ENCODE assay signal across 20 cellular contexts in genomic region chr5:40171971-40172370, GRCh38.
A peak's percentile ranks its signal among the peaks of the same experiment; 100 is the strongest.
DNase-seq lines count a peak whose midpoint lies in the region; ATAC-seq, FAIRE-seq and TF ChIP-seq lines count a peak whose summit lies in the region.
"Had no signal": no experiment of that assay in that cellular context is flagged by ENCODE, and none has a peak within 500 bp of the region (broad histone marks: within the 10 kb centered on the region; RNA-seq: fewer than 3 reads in every experiment).

No MANE protein-coding gene starts in this region.

- peaks cover 17% of the 10 kb centered on the region for H3K36me3 Mint-ChIP-seq in activated CD4-positive, alpha-beta T cell treated with anti-CD3 and anti-CD28 coated beads for 36 hours (ENCODE audit: low read depth)

- DNase-seq in HFF-Myc (ENCODE audit: extremely low read depth, low read depth) (peak; percentile 11), amniotic epithelial cell (ENCODE audit: low read depth) (peak; percentile 67), fibroblast of villous mesenchyme (ENCODE audit: low read depth) (peak; percentile 28), urothelium cell line (ENCODE audit: low spot score) (peak; percentile 31), globus pallidus (ENCODE audit: low spot score) (no peak)
- no peak for DNase-seq in activated CD4-positive, alpha-beta T cell treated with anti-CD3 and anti-CD28 coated beads for 36 hours
- DNase-seq: activated CD4-positive, alpha-beta T cell treated with anti-CD3 and anti-CD28 coated beads, Interleukin-2, amount 10 ng/mL, durations not matched to agents 7 days and 5 days; activated T-cell treated with anti-CD3 and anti-CD28 coated beads, Interleukin-2, amount 50 U/mL, for 1 hour; CD4-positive, alpha-beta memory T cell; kidney; mucosa of descending colon; NCI-H1092 treated with DMSO at 0.1 percent for 48 hours; nucleus accumbens; sigmoid colon; stimulated activated CD4-positive, alpha-beta T cell treated with anti-CD3 and anti-CD28 coated beads, Interleukin-4, amount 100 ng/mL, for 24 hours; T-helper 9 cell had no signal

- H3K4me1 Mint-ChIP-seq in activated CD4-positive, alpha-beta T cell treated with anti-CD3 and anti-CD28 coated beads for 36 hours = peaks cover 13% of the 10 kb centered on the region
- H3K4me1 Mint-ChIP-seq: activated CD4-positive, alpha-beta T cell treated with anti-CD3 and anti-CD28 coated beads, Interleukin-2, amount 10 ng/mL, durations not matched to agents 7 days and 5 days; CD4-positive, alpha-beta memory T cell had no signal

- no peak for FAIRE-seq in urothelium cell line (lab: Jason Lieb, UNC)
- FAIRE-seq: kidney had no signal

- POLR2A ChIA-PET in activated CD4-positive, alpha-beta T cell treated with anti-CD3 and anti-CD28 coated beads for 36 hours (lab: Charles Lee) = no interaction called here

- no peak overlapping the region for H3K4me3 Mint-ChIP-seq in activated CD4-positive, alpha-beta T cell treated with anti-CD3 and anti-CD28 coated beads for 36 hours
- H3K4me3 Mint-ChIP-seq: activated CD4-positive, alpha-beta T cell treated with anti-CD3 and anti-CD28 coated beads, Interleukin-2, amount 10 ng/mL, durations not matched to agents 7 days and 5 days; activated naive CD8-positive, alpha-beta T cell; CD4-positive, alpha-beta memory T cell had no signal

- H3K27ac Mint-ChIP-seq in activated CD4-positive, alpha-beta T cell treated with anti-CD3 and anti-CD28 coated beads for 36 hours = no peak overlapping the region
- H3K27ac Mint-ChIP-seq: activated CD4-positive, alpha-beta T cell treated with anti-CD3 and anti-CD28 coated beads, Interleukin-2, amount 10 ng/mL, durations not matched to agents 7 days and 5 days; activated naive CD8-positive, alpha-beta T cell; CD4-positive, alpha-beta memory T cell had no signal

- CTCF ChIA-PET in activated CD4-positive, alpha-beta T cell treated with anti-CD3 and anti-CD28 coated beads for 36 hours (lab: Charles Lee) = no interaction called here

- no peak for TF ChIP-seq CTCF in HFF-Myc (IDR thresholded peaks at IDR 0.05; ENCODE audit: low read depth, low read length, missing control alignments)
- no peak for TF ChIP-seq CTCF in fibroblast of villous mesenchyme (IDR thresholded peaks at IDR 0.05; ENCODE audit: insufficient read depth, low read depth, low read length)

- ATAC-seq in activated CD4-positive, alpha-beta T cell treated with anti-CD3 and anti-CD28 coated beads for 36 hours = no peak
- no peak for ATAC-seq in HG02981 (IDR thresholded peaks at IDR 0.05; ENCODE audit: unreplicated experiment)

- H3K4me3 ChIP-seq in HFF-Myc (replicated peaks; ENCODE audit: low read depth, low read length) (no peak overlapping the region), fibroblast of villous mesenchyme (ENCODE audit: low read depth, low read length) (no peak overlapping the region)
- H3K4me3 ChIP-seq: mucosa of descending colon, sigmoid colon, SJSA1, tibial nerve had no signal

- H3K9me3 Mint-ChIP-seq in activated CD4-positive, alpha-beta T cell treated with anti-CD3 and anti-CD28 coated beads for 36 hours (ENCODE audit: low read depth) = peaks cover 29% of the 10 kb centered on the region

- intact Hi-C loops in activated CD4-positive, alpha-beta T cell treated with anti-CD3 and anti-CD28 coated beads for 36 hours (cut with DNase I, micrococcal nuclease) = loop anchor here in 1 of 2 experiments (5.0 kb wide), 3 partner anchors 50 to 315 kb away; no protein-coding TSS in a partner anchor

- no peaks in the 10 kb centered on the region for H3K27me3 Mint-ChIP-seq in activated CD4-positive, alpha-beta T cell treated with anti-CD3 and anti-CD28 coated beads for 36 hours
- H3K27me3 Mint-ChIP-seq: activated CD4-positive, alpha-beta T cell treated with anti-CD3 and anti-CD28 coated beads, Interleukin-2, amount 10 ng/mL, durations not matched to agents 7 days and 5 days; activated naive CD8-positive, alpha-beta T cell; CD4-positive, alpha-beta memory T cell had no signal

Comparison
In these comparisons a context has a peak if more than half of its experiments do, and no peak if none do; other contexts are left out.
1. DNase-seq: peak in HFF-Myc (single experiment), amniotic epithelial cell (single experiment), fibroblast of villous mesenchyme (single experiment) and urothelium cell line (single experiment); none in activated CD4-positive, alpha-beta T cell treated with anti-CD3 and anti-CD28 coated beads for 36 hours (single experiment) and globus pallidus (single experiment).